In the genomic region with DNA sequence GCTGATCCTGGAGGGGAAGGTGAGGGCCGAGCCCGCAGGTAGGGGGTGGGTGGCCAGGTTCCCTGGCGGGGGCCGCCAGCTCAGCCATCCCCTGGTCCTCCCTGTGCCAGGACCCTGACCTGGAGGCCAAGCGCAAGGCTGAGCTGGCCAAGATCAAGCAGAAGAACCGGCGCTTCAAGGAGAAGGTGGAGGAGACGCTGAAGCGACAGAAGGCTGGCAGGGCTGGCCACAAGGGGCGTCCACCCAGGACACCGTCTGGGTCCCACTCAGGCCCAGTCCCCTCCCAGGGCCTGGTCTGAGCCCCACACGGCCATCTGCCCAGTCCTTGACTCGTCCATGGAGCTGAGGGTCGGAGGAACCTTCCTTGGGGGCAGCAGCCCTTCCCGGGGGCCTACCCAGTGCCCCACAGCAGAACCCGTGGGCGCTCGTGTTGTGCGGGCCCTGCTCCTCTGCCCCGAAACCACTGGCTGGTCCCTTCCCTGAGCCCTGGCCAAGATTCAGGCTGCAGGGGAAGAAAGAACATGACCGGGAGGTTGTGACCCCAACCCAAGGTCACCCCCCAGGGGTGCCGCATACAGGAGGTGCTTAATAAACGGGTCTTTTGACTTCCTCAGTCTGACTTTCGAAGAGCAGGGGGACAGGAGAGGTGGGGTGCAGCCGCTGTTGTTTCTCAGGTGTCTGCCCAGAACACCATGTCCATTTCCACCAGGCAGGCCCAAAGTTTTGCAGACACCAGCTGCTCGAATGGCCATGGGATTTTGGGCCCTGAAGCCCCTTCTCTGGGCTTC, we compare ENCODE assay signal across 25 cellular contexts. TPM values are rescaled to one million over a fixed set of nuclear protein-coding genes. Genes with fewer than 3 reads are reported as not detected.
DNase-seq lines count a peak whose midpoint lies in the region; ATAC-seq and TF ChIP-seq lines count a peak whose summit lies in the region.
"Had no signal": no experiment of that assay in that cellular context is flagged by ENCODE, and none has a peak within 500 bp of the region (broad histone marks: within the 10 kb centered on the region; RNA-seq: fewer than 3 reads in every experiment).

No MANE protein-coding gene starts in this region.

- POLR2A ChIA-PET in MCF 10A (lab: Yijun Ruan, JAX): interaction anchor here (1.1 to 3.4 kb wide), 4 partner anchors 9 to 167 kb away, joined by 3 to 20 read pairs (median 5); partner anchors contain the start of genes COPE and DDX49
- POLR2A ChIA-PET in Panc1 (lab: Charles Lee): no interaction called here
- POLR2A ChIA-PET in CD4-positive, alpha-beta T cell (lab: Charles Lee): interaction anchor here (0.5 to 4.7 kb wide), 2 partner anchors 9 to 52 kb away, joined by 3 to 20 read pairs; partner anchors contain the start of genes COPE and DDX49

- H3K27ac ChIP-seq in breast epithelium (no peak overlapping the region), Panc1 (ENCODE audit: low read length) (no peak overlapping the region), caudate nucleus (ENCODE audit: low read depth, low read length) (no peak overlapping the region)
- H3K27ac ChIP-seq in CD4-positive, alpha-beta T cell (ENCODE audit: low read depth, low read length): no peak overlapping the region
- H3K27ac ChIP-seq: 22Rv1, HL-60 had no signal

- in situ Hi-C loops in Panc1 (cut with HindIII; ENCODE audit: low pct_unique_long_range_greater_than_20kb, low sequenced_read_pairs): no loop called here

- TSS peak; percentile 80 for BruUV-seq in MCF 10A (replicated peaks; lab: Mats Ljungman, UMichigan)
- BruUV-seq in Panc1 (replicated peaks; lab: Mats Ljungman, UMichigan): TSS peak; percentile 67

- CTCF ChIA-PET in MCF 10A (lab: Yijun Ruan, JAX) (interaction anchor here (0.5 to 2.4 kb wide), 3 partner anchors 9 to 59 kb away, joined by 3 to 6 read pairs (median 3); partner anchors contain the start of genes COPE and DDX49), Panc1 (lab: Charles Lee) (no interaction called here)
- CTCF ChIA-PET in CD4-positive, alpha-beta T cell (lab: Charles Lee): no interaction called here

- H3K27me3 ChIP-seq in breast epithelium (no peaks in the 10 kb centered on the region), Panc1 (ENCODE audit: control insufficient read depth, insufficient read depth, low read length) (no peaks in the 10 kb centered on the region)
- H3K27me3 ChIP-seq in CD4-positive, alpha-beta T cell (ENCODE audit: control insufficient read depth, insufficient read depth, low read length): peaks cover 3% of the 10 kb centered on the region
- H3K27me3 ChIP-seq: BE2C had no signal

- H3K4me1 ChIP-seq in breast epithelium: no peaks in the 10 kb centered on the region
- no peaks in the 10 kb centered on the region for H3K4me1 ChIP-seq in Panc1 (ENCODE audit: control insufficient read depth, insufficient read depth, low read length)

- no peak for TF ChIP-seq POLR2A in breast epithelium (IDR thresholded peaks at IDR 0.05)

- intact Hi-C loops in MCF 10A (cut with micrococcal nuclease) (no loop called here), breast epithelium (cut with DNase I; ENCODE audit: low total_unique reads) (no loop called here), Panc1 (cut with micrococcal nuclease; ENCODE audit: unreplicated experiment) (no loop called here)
- intact Hi-C loops in CD4-positive, alpha-beta T cell (cut with DNase I, micrococcal nuclease): no loop called here

- DNase-seq in MCF 10A (ENCODE audit: unreplicated experiment): no peak
- DNase-seq in breast epithelium (ENCODE audit: low spot score in 2 of 2): no peak
- DNase-seq in Panc1 (ENCODE audit: low read depth, low spot score): no peak
- DNase-seq in ecto neural progenitor cell (ENCODE audit: low spot score): peak; percentile 40
- no peak for DNase-seq in caudate nucleus (lab: John Stamatoyannopoulos, UW)
- DNase-seq in stimulated activated naive CD8-positive, alpha-beta T cell treated with anti-CD3 and anti-CD28 coated beads, Interleukin-15, amount 100 ng/mL, for 72 hours: no peak
- DNase-seq in D341Med (ENCODE audit: low spot score): no peak
- no peak for DNase-seq in CD4-positive, alpha-beta T cell
- DNase-seq: ACHN, BE2C, DMS53, Karpas-422, NCI-H1092 treated with DMSO at 0.1 percent for 48 hours, NCI-H1436, NCI-H187, NCI-H2081 treated with DMSO at 0.1 percent for 48 hours, NCI-H2171, NCI-H226, NCI-H510A, NCI-H69 had no signal

- no peaks in the 10 kb centered on the region for H3K4me1 Mint-ChIP-seq in MCF 10A (ENCODE audit: insufficient read depth, unreplicated experiment)
- H3K4me1 Mint-ChIP-seq in stimulated activated naive CD8-positive, alpha-beta T cell treated with anti-CD3 and anti-CD28 coated beads, Interleukin-15, amount 100 ng/mL, for 72 hours: peaks cover 12% of the 10 kb centered on the region
- H3K4me1 Mint-ChIP-seq in CD4-positive, alpha-beta T cell (ENCODE audit: low read depth): peaks cover 5% of the 10 kb centered on the region

- H3K36me3 Mint-ChIP-seq in MCF 10A (ENCODE audit: insufficient read depth, unreplicated experiment): peaks cover 87% of the 10 kb centered on the region
- H3K36me3 Mint-ChIP-seq in CD4-positive, alpha-beta T cell (ENCODE audit: low read depth): peaks cover 37% of the 10 kb centered on the region

- no peak for TF ChIP-seq CTCF in MCF 10A (IDR thresholded peaks at IDR 0.05; ENCODE audit: unreplicated experiment)
- no peak for TF ChIP-seq CTCF in breast epithelium (IDR thresholded peaks at IDR 0.05)
- no peak for TF ChIP-seq CTCF in Panc1 (IDR thresholded peaks at IDR 0.05)
- no peak for TF ChIP-seq CTCF in CD4-positive, alpha-beta T cell (IDR thresholded peaks at IDR 0.05)

- H3K36me3 ChIP-seq in breast epithelium (no peaks in the 10 kb centered on the region), Panc1 (ENCODE audit: control insufficient read depth, insufficient read depth, low read length) (no peaks in the 10 kb centered on the region)

- no peak overlapping the region for H3K4me3 ChIP-seq in breast epithelium
- no peak overlapping the region for H3K4me3 ChIP-seq in Panc1 (ENCODE audit: low read depth in 2 of 2, low read length in 2 of 2)

- H3K9me3 ChIP-seq in breast epithelium: no peaks in the 10 kb centered on the region
- no peaks in the 10 kb centered on the region for H3K9me3 ChIP-seq in Panc1 (ENCODE audit: control insufficient read depth, insufficient read depth, low read depth, low read length)
- no peaks in the 10 kb centered on the region for H3K9me3 ChIP-seq in CD4-positive, alpha-beta T cell (ENCODE audit: control insufficient read depth, low read length)
- H3K9me3 ChIP-seq: BE2C had no signal

- H3K4me3 Mint-ChIP-seq in MCF 10A (ENCODE audit: unreplicated experiment): no peak overlapping the region
- H3K4me3 Mint-ChIP-seq in stimulated activated naive CD8-positive, alpha-beta T cell treated with anti-CD3 and anti-CD28 coated beads, Interleukin-15, amount 100 ng/mL, for 72 hours: no peak overlapping the region
- no peak overlapping the region for H3K4me3 Mint-ChIP-seq in CD4-positive, alpha-beta T cell
- H3K4me3 Mint-ChIP-seq: CD14-positive monocyte had no signal

- H3K27ac Mint-ChIP-seq in MCF 10A (ENCODE audit: low read depth, unreplicated experiment): no peak overlapping the region
- no peak overlapping the region for H3K27ac Mint-ChIP-seq in stimulated activated naive CD8-positive, alpha-beta T cell treated with anti-CD3 and anti-CD28 coated beads, Interleukin-15, amount 100 ng/mL, for 72 hours
- no peak overlapping the region for H3K27ac Mint-ChIP-seq in CD4-positive, alpha-beta T cell

- no peak for ATAC-seq in Panc1
- ATAC-seq in stimulated activated naive CD8-positive, alpha-beta T cell treated with anti-CD3 and anti-CD28 coated beads, Interleukin-15, amount 100 ng/mL, for 72 hours: no peak
- no peak for ATAC-seq in CD4-positive, alpha-beta T cell (ENCODE audit: poor library complexity)
- ATAC-seq: SK-N-SH treated with all-trans-retinoic acid at 6 μM for 48 hours had no signal

- H3K9me3 Mint-ChIP-seq in MCF 10A (ENCODE audit: unreplicated experiment): no peaks in the 10 kb centered on the region
- H3K9me3 Mint-ChIP-seq in stimulated activated naive CD8-positive, alpha-beta T cell treated with anti-CD3 and anti-CD28 coated beads, Interleukin-15, amount 100 ng/mL, for 72 hours: no peaks in the 10 kb centered on the region
- H3K9me3 Mint-ChIP-seq in CD4-positive, alpha-beta T cell: no peaks in the 10 kb centered on the region
- H3K9me3 Mint-ChIP-seq: CD14-positive monocyte had no signal

- H3K27me3 Mint-ChIP-seq in MCF 10A (ENCODE audit: insufficient read depth, unreplicated experiment): no peaks in the 10 kb centered on the region
- peaks cover 13% of the 10 kb centered on the region for H3K27me3 Mint-ChIP-seq in stimulated activated naive CD8-positive, alpha-beta T cell treated with anti-CD3 and anti-CD28 coated beads, Interleukin-15, amount 100 ng/mL, for 72 hours
- H3K27me3 Mint-ChIP-seq in CD4-positive, alpha-beta T cell: peaks cover 4% of the 10 kb centered on the region

RNA-seq across cellular contexts. Expression of gene DDX49, which starts 8.7 kb away (rescaled TPM):
- 87.7 and 98.8 TPM in 2 replicates for total RNA-seq in MCF 10A (2022)
- total RNA-seq in breast epithelium: 10 to 100 TPM; 34.1 to 44.9 (median 40.2) TPM
- 41.5 TPM for total RNA-seq in Panc1 (2021; ENCODE audit: unreplicated experiment)
- polyA plus RNA-seq in Panc1 (2012; ENCODE audit: insufficient read length): 52.2 TPM
- total RNA-seq in CD4-positive, alpha-beta T cell: 10 to 100 TPM; 47.9 to 49.7 TPM

RNA-seq across cellular contexts. Expression of gene COPE, which starts 9.0 kb away (rescaled TPM):
- 310 and 456 TPM in 2 replicates for total RNA-seq in MCF 10A (2022)
- 100 to 1,000 TPM; 144 to 204 (median 190) TPM for total RNA-seq in breast epithelium
- 177 TPM for total RNA-seq in Panc1 (2021; ENCODE audit: unreplicated experiment)
- polyA plus RNA-seq in Panc1 (2012; ENCODE audit: insufficient read length): 210 TPM
- total RNA-seq in CD4-positive, alpha-beta T cell: 100 to 1,000 TPM; 135 to 143 TPM

RNA-seq across cellular contexts. Expression of gene HOMER3, which starts 12.8 kb away (rescaled TPM):
- total RNA-seq in MCF 10A (2022) (57.9 and 58.9 TPM in 2 replicates), breast epithelium (10 to 100 TPM; 34.2 to 62.6 (median 56.6) TPM), Panc1 (2021; ENCODE audit: unreplicated experiment) (58.9 TPM)
- polyA plus RNA-seq in Panc1 (2012; ENCODE audit: insufficient read length): 61.8 TPM
- 1 to 10 TPM; 1.1 TPM for total RNA-seq in CD4-positive, alpha-beta T cell

RNA-seq across cellular contexts. Expression of gene CERS1, which starts 32.3 kb away (rescaled TPM):
- total RNA-seq in MCF 10A (2022) (not detected in 2 replicates), breast epithelium (under 1 TPM in 2 of 3 donors, not detected in 1; 0.29 to 0.66 TPM), Panc1 (2021; ENCODE audit: unreplicated experiment) (4.5 TPM)
- polyA plus RNA-seq in Panc1 (2012; ENCODE audit: insufficient read length): 8.8 TPM
- not detected for total RNA-seq in CD4-positive, alpha-beta T cell
- total RNA-seq: Daoy had no signal
- polyA plus RNA-seq: CD14-positive monocyte had no signal

Comparison
In these comparisons a context has a peak if more than half of its experiments do, and no peak if none do; other contexts are left out.
1. RNA of gene HOMER3, which starts 12.8 kb away (total RNA-seq): 57.9 to 58.9 TPM in MCF 10A, 58.9 TPM in Panc1 (single experiment) and 34.2 to 62.6 TPM in breast epithelium; 1.1 TPM in CD4-positive, alpha-beta T cell; every median in the first group is over 10 times any median in the second.